ENCODE assay signal across 14 cellular contexts in genomic region chr6:16069222-16069621, GRCh38. TPM values are rescaled to one million over a fixed set of nuclear protein-coding genes. Genes with fewer than 3 reads are reported as not detected.
DNase-seq lines count a peak whose midpoint lies in the region; ATAC-seq and TF ChIP-seq lines count a peak whose summit lies in the region.
"Had no signal": no experiment of that assay in that cellular context is flagged by ENCODE, and none has a peak within 500 bp of the region (broad histone marks: within the 10 kb centered on the region; RNA-seq: fewer than 3 reads in every experiment).

No MANE protein-coding gene starts in this region.

- no peak for TF ChIP-seq CTCF in WTC11 (IDR thresholded peaks at IDR 0.05)

- DNase-seq in activated gamma-delta T cell (lab: John Stamatoyannopoulos, UW): peak; percentile 9
- DNase-seq in activated gamma-delta T cell treated with Interleukin-2 at 50 U/mL for 16 hours: no peak
- DNase-seq in WTC11 (ENCODE audit: low spot score): peak; percentile 14
- DNase-seq in hepatic stellate cell (ENCODE audit: low spot score): no peak
- DNase-seq: Caco-2; CD4-positive, CD25-positive, alpha-beta regulatory T cell; CD8-positive, alpha-beta T cell; DMS153; DND-41; GM23248; HCEC 1CT had no signal

- no peak overlapping the region for H3K27ac Mint-ChIP-seq in WTC11
- no peak overlapping the region for H3K27ac Mint-ChIP-seq in stimulated activated memory B cell treated with anti-CD40 and anti-IgM and Interleukin-4, amounts not matched to agents 10 μg/mL and 1 μg/mL and 100 μg/mL, for 72 hours
- H3K27ac Mint-ChIP-seq: B cell; CD4-positive, CD25-positive, alpha-beta regulatory T cell; CD8-positive, alpha-beta T cell had no signal

- ATAC-seq in WTC11: no peak
- peak; percentile 53 for ATAC-seq in stimulated activated memory B cell treated with anti-CD40 and anti-IgM and Interleukin-4, amounts not matched to agents 10 μg/mL and 1 μg/mL and 100 μg/mL, for 72 hours
- ATAC-seq in HG03139 (IDR thresholded peaks at IDR 0.05; ENCODE audit: unreplicated experiment): no peak
- ATAC-seq: CD8-positive, alpha-beta T cell had no signal

- peaks cover 5% of the 10 kb centered on the region; the same call in 1 of the 2 replicates for H3K27me3 Mint-ChIP-seq in WTC11 (ENCODE audit: low read depth)
- peaks cover 47% of the 10 kb centered on the region for H3K27me3 Mint-ChIP-seq in stimulated activated memory B cell treated with anti-CD40 and anti-IgM and Interleukin-4, amounts not matched to agents 10 μg/mL and 1 μg/mL and 100 μg/mL, for 72 hours

- POLR2A ChIA-PET in WTC11 (lab: Charles Lee): interaction anchor here (1.3 kb wide), 1 partner anchor 59 kb away, joined by 5 read pairs; the partner anchor contains the start of gene MYLIP

- H3K36me3 Mint-ChIP-seq in WTC11: no peaks in the 10 kb centered on the region
- H3K36me3 Mint-ChIP-seq in stimulated activated memory B cell treated with anti-CD40 and anti-IgM and Interleukin-4, amounts not matched to agents 10 μg/mL and 1 μg/mL and 100 μg/mL, for 72 hours: no peaks in the 10 kb centered on the region
- H3K36me3 Mint-ChIP-seq: CD4-positive, CD25-positive, alpha-beta regulatory T cell; CD8-positive, alpha-beta T cell had no signal

- no peak overlapping the region for H3K4me3 Mint-ChIP-seq in WTC11
- no peak overlapping the region for H3K4me3 Mint-ChIP-seq in stimulated activated memory B cell treated with anti-CD40 and anti-IgM and Interleukin-4, amounts not matched to agents 10 μg/mL and 1 μg/mL and 100 μg/mL, for 72 hours
- H3K4me3 Mint-ChIP-seq: B cell; CD4-positive, CD25-positive, alpha-beta regulatory T cell; CD8-positive, alpha-beta T cell had no signal

- CTCF ChIA-PET in WTC11 (lab: Charles Lee): no interaction called here

- H3K4me1 Mint-ChIP-seq in WTC11: peaks cover 16% of the 10 kb centered on the region
- no peaks in the 10 kb centered on the region for H3K4me1 Mint-ChIP-seq in stimulated activated memory B cell treated with anti-CD40 and anti-IgM and Interleukin-4, amounts not matched to agents 10 μg/mL and 1 μg/mL and 100 μg/mL, for 72 hours
- H3K4me1 Mint-ChIP-seq: B cell had no signal

- peaks cover 12% of the 10 kb centered on the region; the same call in 1 of the 2 replicates for H3K9me3 Mint-ChIP-seq in WTC11
- H3K9me3 Mint-ChIP-seq in stimulated activated memory B cell treated with anti-CD40 and anti-IgM and Interleukin-4, amounts not matched to agents 10 μg/mL and 1 μg/mL and 100 μg/mL, for 72 hours: no peaks in the 10 kb centered on the region
- H3K9me3 Mint-ChIP-seq: CD4-positive, CD25-positive, alpha-beta regulatory T cell; CD8-positive, alpha-beta T cell had no signal

TF ChIP-seq in WTC11, 78 proteins besides CTCF, POLR2A, EP300 and RAD21:
- TF ChIP-seq SMAD3 (CRISPR knock-in tag; IDR thresholded peaks at IDR 0.05; ENCODE audit: borderline replicate concordance): no peak
- no peak for TF ChIP-seq ZMAT4 (CRISPR knock-in tag; IDR thresholded peaks at IDR 0.05)
- no peak for TF ChIP-seq TEAD1 (CRISPR knock-in tag; IDR thresholded peaks at IDR 0.05)
- no peak for TF ChIP-seq FOXK1 (CRISPR knock-in tag; IDR thresholded peaks at IDR 0.05)
- no peak for TF ChIP-seq KAT7 (CRISPR knock-in tag; IDR thresholded peaks at IDR 0.05; ENCODE audit: borderline replicate concordance)
- no peak for TF ChIP-seq MXD4 (CRISPR knock-in tag; IDR thresholded peaks at IDR 0.05; ENCODE audit: borderline replicate concordance)
- TF ChIP-seq JUN (CRISPR knock-in tag; IDR thresholded peaks at IDR 0.05): no peak
- TF ChIP-seq ZNF232 (CRISPR knock-in tag; IDR thresholded peaks at IDR 0.05): no peak
- no peak for TF ChIP-seq ESRRA (CRISPR knock-in tag; IDR thresholded peaks at IDR 0.05; ENCODE audit: borderline replicate concordance)
- no peak for TF ChIP-seq NR1H2 (CRISPR knock-in tag; IDR thresholded peaks at IDR 0.05)

RNA-seq across cellular contexts. Expression of gene MYLIP, which starts 59.7 kb away (rescaled TPM):
- 43.4 to 50.0 TPM (median 44.5 TPM) in 3 replicates for total RNA-seq in WTC11 (2021)

Comparison
In these comparisons a context has a peak if more than half of its experiments do, and no peak if none do; other contexts are left out.
1. DNase-seq: peak in activated gamma-delta T cell (single experiment) and WTC11 (single experiment); none in activated gamma-delta T cell treated with Interleukin-2 at 50 U/mL for 16 hours (single experiment) and hepatic stellate cell (single experiment).